1 cellular context compared by ENCODE assay signal in genomic region chr10:79468015-79468560, GRCh38.
TF ChIP-seq lines count a peak whose summit lies in the region.

No MANE protein-coding gene starts in this region.

TF ChIP-seq in HepG2, 621 proteins besides CTCF, POLR2A, EP300 and RAD21:
- TF ChIP-seq CREM (IDR thresholded peaks at IDR 0.05) (no peak), CREM (CRISPR knock-in tag; IDR thresholded peaks at IDR 0.05) (no peak), STAG1 (CRISPR knock-in tag; IDR thresholded peaks at IDR 0.05) (peak; percentile 23; the same call in 1 of the 2 replicates)
